25 cellular contexts compared by ENCODE assay signal in genomic region chr15:49179433-49180190, GRCh38.
"Had no signal": no experiment of that assay in that cellular context is flagged by ENCODE, and none has a peak within 500 bp of the region (broad histone marks: within the 10 kb centered on the region; RNA-seq: fewer than 3 reads in every experiment).

No MANE protein-coding gene starts in this region.

- H3K4me2 ChIP-seq: KMS-11, SK-N-SH had no signal

- H3K9ac ChIP-seq: KMS-11, SK-N-SH had no signal

- DNase-seq: activated CD4-positive, alpha-beta memory T cell treated with anti-CD3 and anti-CD28 coated beads, Interleukin-2, amount 10 ng/mL, durations not matched to agents 7 days and 5 days; activated CD4-positive, alpha-beta T cell treated with anti-CD3 and anti-CD28 coated beads for 36 hours; activated CD4-positive, alpha-beta T cell treated with anti-CD3 and anti-CD28 coated beads, Interleukin-2, amount 50 U/mL, for 1 hour; activated CD4-positive, CD25-positive, alpha-beta regulatory T cell; activated gamma-delta T cell; activated naive CD4-positive, alpha-beta T cell treated with anti-CD3 and anti-CD28 coated beads for 36 hours; activated T-cell treated with anti-CD3 and anti-CD28 coated beads for 4 hours; activated T-cell treated with anti-CD3 and anti-CD28 coated beads, Interleukin-2, amount 50 U/mL, for 48 hours; amygdala; NCI-H1092; NCI-H1417; NCI-H1930; NCI-H345; NCI-H510A; NCI-H526 treated with DMSO at 0.1 percent for 48 hours; NK-92 treated with Interleukin-12 subunit alpha and Interleukin-12 subunit beta, amount 100 ng/mL, for 24 hours; OCI-M1; RPMI8226; SK-N-SH; T-helper 1 cell had no signal

- H3K27ac ChIP-seq: KMS-11, VCaP had no signal

- ATAC-seq: activated CD4-positive, alpha-beta T cell treated with anti-CD3 and anti-CD28 coated beads for 36 hours; activated T-helper 17 cell treated with anti-CD3 and anti-CD28 coated beads, Interleukin-2, amount 50 U/mL, for 72 hours; Panc1; Right ventricle myocardium inferior had no signal

- H3K9me3 ChIP-seq: SK-N-SH had no signal
